In genomic region chr20:19975901-19976300, GRCh38 we compare ENCODE assay signal across 11 cellular contexts. TPM values are rescaled to one million over a fixed set of nuclear protein-coding genes. Genes with fewer than 3 reads are reported as not detected.
DNase-seq lines count a peak whose midpoint lies in the region; ATAC-seq, FAIRE-seq and TF ChIP-seq lines count a peak whose summit lies in the region.
"Had no signal": no experiment of that assay in that cellular context is flagged by ENCODE, and none has a peak within 500 bp of the region (broad histone marks: within the 10 kb centered on the region; RNA-seq: fewer than 3 reads in every experiment).

No MANE protein-coding gene starts in this region.

- no peak for TF ChIP-seq CTCF in bronchial epithelial cell (IDR thresholded peaks at IDR 0.05; ENCODE audit: insufficient read depth, low read length, severe bottlenecking)
- TF ChIP-seq CTCF in lower lobe of right lung (IDR thresholded peaks at IDR 0.05), result no peak
- no peak for TF ChIP-seq CTCF in tibial nerve (IDR thresholded peaks at IDR 0.05)

- FAIRE-seq in bronchial epithelial cell (lab: Jason Lieb, UNC), result no peak
- FAIRE-seq: K562 had no signal

- DNase-seq in bronchial epithelial cell (ENCODE audit: low read depth) (peak; percentile 32), lower lobe of right lung (no peak), tibial nerve (ENCODE audit: low spot score in 2 of 2) (no peak), GF-D8 (lab: John Stamatoyannopoulos, UW) (no peak)
- no peak for DNase-seq in activated naive CD4-positive, alpha-beta T cell treated with anti-CD3 and anti-CD28 coated beads, Interleukin-2, amount 50 U/mL, for 16 hours
- no peak for DNase-seq in activated CD8-positive, alpha-beta memory T cell treated with anti-CD3 and anti-CD28 coated beads, Interleukin-2, amount 50 U/mL, for 4 hours
- DNase-seq: activated CD4-positive, CD25-positive, alpha-beta regulatory T cell; erythroblast had no signal

- H3K9me3 ChIP-seq in HUES64 (ENCODE audit: insufficient read depth, low read depth, low read length), result no peaks in the 10 kb centered on the region
- no peaks in the 10 kb centered on the region for H3K9me3 ChIP-seq in lower lobe of right lung
- H3K9me3 ChIP-seq in tibial nerve, result peaks cover 0 to 4% (median 0%) of the 10 kb centered on the region in 4 donors

- no peak overlapping the region for H3K9ac ChIP-seq in HUES64 (ENCODE audit: low read depth, low read length)

- ATAC-seq in lower lobe of right lung (no peak), GM21515 (IDR thresholded peaks at IDR 0.05; ENCODE audit: unreplicated experiment) (no peak)
- ATAC-seq: K562 had no signal

- TF ChIP-seq EP300 in tibial nerve (IDR thresholded peaks at IDR 0.05), result no peak

- H3K27ac ChIP-seq in HUES64 (ENCODE audit: low read depth, low read length), result no peak overlapping the region
- H3K27ac ChIP-seq in lower lobe of right lung, result peak overlapping the region; percentile 89
- peak overlapping the region; percentile 70 to 95 (median 82) for H3K27ac ChIP-seq in tibial nerve

- WGBS in HUES64, result 93% methylated on average over 9 of the region's 9 CpGs
- 24 to 37% methylated on average over 9 of the region's 9 CpGs for WGBS in tibial nerve, 2 donors

- H3K27me3 ChIP-seq in HUES64 (ENCODE audit: insufficient read depth, low read length), result no peaks in the 10 kb centered on the region
- H3K27me3 ChIP-seq in bronchial epithelial cell (ENCODE audit: control insufficient read depth, insufficient read depth, low read length), result no peaks in the 10 kb centered on the region
- no peaks in the 10 kb centered on the region for H3K27me3 ChIP-seq in lower lobe of right lung (ENCODE audit: low read depth)
- no peaks in the 10 kb centered on the region for H3K27me3 ChIP-seq in tibial nerve

- H3K36me3 ChIP-seq in HUES64 (ENCODE audit: insufficient read depth, low read length), result no peaks in the 10 kb centered on the region
- peaks cover 10% of the 10 kb centered on the region for H3K36me3 ChIP-seq in bronchial epithelial cell (ENCODE audit: control insufficient read depth, insufficient read depth, low read length)
- H3K36me3 ChIP-seq in lower lobe of right lung, result peaks cover 31% of the 10 kb centered on the region
- peaks cover 0 to 13% (median 0%) of the 10 kb centered on the region in 3 donors for H3K36me3 ChIP-seq in tibial nerve

- H3K4me3 ChIP-seq in HUES64 (ENCODE audit: low read length) (peak overlapping the region; percentile 0; the same call in 1 of the 2 replicates), bronchial epithelial cell (ENCODE audit: low read depth, low read length) (peak overlapping the region; percentile 81), lower lobe of right lung (peak overlapping the region; percentile 66), tibial nerve (peak overlapping the region; percentile 43 to 67 (median 55))
- H3K4me3 ChIP-seq: K562 had no signal

- intact Hi-C loops in lower lobe of right lung (cut with DNase I), result loop anchor here (10.0 kb wide), 1 partner anchor 191 kb away; no protein-coding TSS in a partner anchor

- TF ChIP-seq POLR2A in tibial nerve (IDR thresholded peaks at IDR 0.05), result no peak

- H3K4me1 ChIP-seq in HUES64 (ENCODE audit: insufficient read depth, low read length) (peaks cover 22% of the 10 kb centered on the region), lower lobe of right lung (peaks cover 97% of the 10 kb centered on the region), tibial nerve (peaks cover 0 to 79% (median 37%) of the 10 kb centered on the region in 4 donors)

RNA-seq across cellular contexts. Expression of gene NAA20, which starts 41.3 kb away (rescaled TPM):
- polyA plus RNA-seq in HUES64 (2013, experiment 1 of 2), result 32.4 TPM
- polyA plus RNA-seq in HUES64 (2013, experiment 2 of 2), result 36.6 TPM
- total RNA-seq in bronchial epithelial cell, result 111 and 114 TPM in 2 replicates
- total RNA-seq in lower lobe of right lung, result 69.8 TPM
- total RNA-seq in tibial nerve, result 10 to 100 TPM; 18.1 to 27.2 (median 20.8) TPM

Comparison
In these comparisons a context has a peak if more than half of its experiments do, and no peak if none do; other contexts are left out.
1. H3K4me3 ChIP-seq: peak in every context shown above with its lines; median percentile 81 in bronchial epithelial cell; 66 in lower lobe of right lung; 55 in tibial nerve; 0 in HUES64.